In genomic region chr12:507261-507853, GRCh38 we compare ENCODE assay signal across 18 cellular contexts. TPM values are rescaled to one million over a fixed set of nuclear protein-coding genes. Genes with fewer than 3 reads are reported as not detected.
"Had no signal": no experiment of that assay in that cellular context is flagged by ENCODE, and none has a peak within 500 bp of the region (broad histone marks: within the 10 kb centered on the region; RNA-seq: fewer than 3 reads in every experiment).

No MANE protein-coding gene starts in this region.

- H3K4me1 ChIP-seq: adrenal gland, uterus had no signal

- H3K36me3 Mint-ChIP-seq: activated naive CD4-positive, alpha-beta T cell treated with anti-CD3 and anti-CD28 coated beads, Interleukin-2, amount 50 U/mL, for 72 hours; natural killer cell treated with Interleukin-12 subunit alpha and Interleukin-12 subunit beta and Interleukin-15 and Interleukin-18, amount 100 ng/mL, for 72 hours; stimulated activated naive B cell treated with anti-CD40 and anti-IgM and Interleukin-4, amounts not matched to agents 10 μg/mL and 1 μg/mL and 100 μg/mL, for 72 hours had no signal

- H3K27ac Mint-ChIP-seq: natural killer cell treated with Interleukin-12 subunit alpha and Interleukin-12 subunit beta and Interleukin-15 and Interleukin-18, amount 100 ng/mL, for 72 hours; stimulated activated naive B cell treated with anti-CD40 and anti-IgM and Interleukin-4, amounts not matched to agents 10 μg/mL and 1 μg/mL and 100 μg/mL, for 72 hours; T-helper 17 cell had no signal

- H3K4me3 ChIP-seq: adrenal gland, uterus had no signal

- H3K9ac ChIP-seq: parathyroid adenoma had no signal

- H3K36me3 ChIP-seq: adrenal gland, neutrophil, uterus had no signal

- H3K79me2 ChIP-seq: parathyroid adenoma had no signal

- ATAC-seq: activated naive CD4-positive, alpha-beta T cell treated with anti-CD3 and anti-CD28 coated beads, Interleukin-2, amount 50 U/mL, for 72 hours; natural killer cell treated with Interleukin-12 subunit alpha and Interleukin-12 subunit beta and Interleukin-15 and Interleukin-18, amount 100 ng/mL, for 72 hours; stimulated activated naive B cell treated with anti-CD40 and anti-IgM and Interleukin-4, amounts not matched to agents 10 μg/mL and 1 μg/mL and 100 μg/mL, for 72 hours; T-helper 17 cell had no signal

- H3K27ac ChIP-seq: adrenal gland, neutrophil, parathyroid adenoma, uterus, VCaP had no signal

- H3K27me3 ChIP-seq: adrenal gland, uterus had no signal

- DNase-seq: activated CD4-positive, alpha-beta T cell treated with anti-CD3 and anti-CD28 coated beads, Interleukin-2, amount 50 U/mL, for 1 hour; activated CD4-positive, CD25-positive, alpha-beta regulatory T cell treated with anti-CD3 and anti-CD28 coated beads, Interleukin-2, amount 50 U/mL, for 72 hours; activated CD8-positive, alpha-beta memory T cell treated with anti-CD3 and anti-CD28 coated beads for 24 hours; activated CD8-positive, alpha-beta memory T cell treated with anti-CD3 and anti-CD28 coated beads, Interleukin-2, amount 50 U/mL, for 48 hours; activated effector memory CD4-positive, alpha-beta T cell treated with Interleukin-2 at 50 U/mL for 16 hours; activated T-cell treated with anti-CD3 and anti-CD28 coated beads, Interleukin-2, amount 50 U/mL, for 48 hours; dermis blood vessel endothelial cell; effector memory CD4-positive, alpha-beta T cell; left cardiac atrium; stimulated activated naive B cell treated with anti-CD40 and anti-IgM and Interleukin-4, amounts not matched to agents 10 μg/mL and 1 μg/mL and 100 μg/mL, for 72 hours; T-helper 17 cell; uterus had no signal

- H3K4me3 Mint-ChIP-seq: natural killer cell treated with Interleukin-12 subunit alpha and Interleukin-12 subunit beta and Interleukin-15 and Interleukin-18, amount 100 ng/mL, for 72 hours; stimulated activated naive B cell treated with anti-CD40 and anti-IgM and Interleukin-4, amounts not matched to agents 10 μg/mL and 1 μg/mL and 100 μg/mL, for 72 hours; T-helper 17 cell had no signal

- H3K9me3 ChIP-seq: adrenal gland, neutrophil, uterus had no signal

- H3K9me3 Mint-ChIP-seq: activated naive CD4-positive, alpha-beta T cell treated with anti-CD3 and anti-CD28 coated beads, Interleukin-2, amount 50 U/mL, for 72 hours; natural killer cell treated with Interleukin-12 subunit alpha and Interleukin-12 subunit beta and Interleukin-15 and Interleukin-18, amount 100 ng/mL, for 72 hours; stimulated activated naive B cell treated with anti-CD40 and anti-IgM and Interleukin-4, amounts not matched to agents 10 μg/mL and 1 μg/mL and 100 μg/mL, for 72 hours had no signal

RNA-seq across cellular contexts. Expression of gene B4GALNT3, which starts 47.6 kb away (rescaled TPM):
- total RNA-seq: dermis blood vessel endothelial cell had no signal
